6 cellular contexts compared by ENCODE assay signal in the genomic region with DNA sequence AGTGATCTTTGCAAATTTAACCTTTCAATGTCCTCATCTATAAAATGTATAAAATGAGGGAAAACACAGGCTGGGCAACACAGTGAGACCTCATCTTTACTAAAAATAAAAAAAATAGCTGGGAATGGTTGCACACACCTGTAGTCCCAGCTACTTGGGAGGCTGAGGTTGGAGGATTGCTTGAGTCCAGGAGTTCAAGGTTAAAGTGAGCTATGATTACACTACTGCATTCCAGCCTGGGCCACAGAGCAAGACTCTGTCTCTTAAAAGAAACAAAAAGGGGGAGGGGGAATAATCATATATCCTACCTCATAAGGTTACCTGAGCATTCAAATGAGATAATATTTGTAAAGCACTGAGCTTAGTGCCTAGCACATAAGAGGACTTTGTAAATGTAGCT.
"Had no signal": no experiment of that assay in that cellular context is flagged by ENCODE, and none has a peak within 500 bp of the region (broad histone marks: within the 10 kb centered on the region; RNA-seq: fewer than 3 reads in every experiment).

No MANE protein-coding gene starts in this region.

- H3K4me3 ChIP-seq: K562 had no signal

- FAIRE-seq: HTR-8/SVneo, K562 had no signal

- DNase-seq: IMR-90, KBM-7, KG1 had no signal

- H3K27ac ChIP-seq: HL-60 had no signal

- ATAC-seq: K562 had no signal
